8 cellular contexts compared by ENCODE assay signal in genomic region chr3:129162729-129163579, GRCh38. TPM values are rescaled to one million over a fixed set of nuclear protein-coding genes. Genes with fewer than 3 reads are reported as not detected.
DNase-seq lines count a peak whose midpoint lies in the region; TF ChIP-seq lines count a peak whose summit lies in the region.

No MANE protein-coding gene starts in this region.

- H3K27ac Mint-ChIP-seq in activated CD4-positive, alpha-beta memory T cell treated with anti-CD3 and anti-CD28 coated beads for 36 hours: peak overlapping the region; percentile 100

- peaks cover 31% of the 10 kb centered on the region for H3K4me1 Mint-ChIP-seq in activated CD4-positive, alpha-beta memory T cell treated with anti-CD3 and anti-CD28 coated beads for 36 hours (ENCODE audit: low read depth)

- CTCF ChIA-PET in activated CD4-positive, alpha-beta memory T cell treated with anti-CD3 and anti-CD28 coated beads for 36 hours (lab: Charles Lee): interaction anchor here (0.7 to 3.4 kb wide), 25 partner anchors 9 to 193 kb away, joined by 3 to 55 read pairs (median 7); partner anchors contain the start of genes CNBP, COPG1 and RAB43

- H3K4me3 Mint-ChIP-seq in activated CD4-positive, alpha-beta memory T cell treated with anti-CD3 and anti-CD28 coated beads for 36 hours: peak overlapping the region; percentile 5

- DNase-seq in HFF-Myc (ENCODE audit: extremely low read depth, low read depth): no peak
- peak; percentile 20 for DNase-seq in activated CD4-positive, alpha-beta memory T cell treated with anti-CD3 and anti-CD28 coated beads for 36 hours
- DNase-seq in kidney tubule cell (ENCODE audit: low spot score): peak; percentile 8
- DNase-seq in NCI-H187 treated with DMSO at 0.1 percent for 48 hours (lab: John Stamatoyannopoulos, UW): no peak
- no peak for DNase-seq in stimulated activated CD4-positive, alpha-beta T cell treated with anti-CD3 and anti-CD28 coated beads, Interleukin-4, amount 100 ng/mL, for 4 hours
- DNase-seq in NCI-H526 (lab: John Stamatoyannopoulos, UW): no peak
- DNase-seq in cardiac septum (ENCODE audit: low spot score): no peak

- peak overlapping the region; percentile 81; the same call in 1 of the 2 replicates for H3K27ac ChIP-seq in C4-2B

- intact Hi-C loops in activated CD4-positive, alpha-beta memory T cell treated with anti-CD3 and anti-CD28 coated beads for 36 hours (cut with micrococcal nuclease): loop anchor here (2.0 kb wide), 1 partner anchor 14 kb away; no protein-coding TSS in a partner anchor
- intact Hi-C loops in cardiac septum (cut with DNase I): no loop called here

- H3K9me3 Mint-ChIP-seq in activated CD4-positive, alpha-beta memory T cell treated with anti-CD3 and anti-CD28 coated beads for 36 hours: no peaks in the 10 kb centered on the region

- TF ChIP-seq CTCF in C4-2B (conservative IDR thresholded peaks at IDR 0.05): no peak
- TF ChIP-seq CTCF in HFF-Myc (IDR thresholded peaks at IDR 0.05; ENCODE audit: low read depth, low read length, missing control alignments): peak; percentile 33

- H3K4me3 ChIP-seq in HFF-Myc (replicated peaks; ENCODE audit: low read depth, low read length): peak overlapping the region; percentile 95

- H3K27me3 Mint-ChIP-seq in activated CD4-positive, alpha-beta memory T cell treated with anti-CD3 and anti-CD28 coated beads for 36 hours: no peaks in the 10 kb centered on the region

- peaks cover 32% of the 10 kb centered on the region for H3K36me3 Mint-ChIP-seq in activated CD4-positive, alpha-beta memory T cell treated with anti-CD3 and anti-CD28 coated beads for 36 hours

- POLR2A ChIA-PET in activated CD4-positive, alpha-beta memory T cell treated with anti-CD3 and anti-CD28 coated beads for 36 hours (lab: Charles Lee): interaction anchor here (1.1 to 2.8 kb wide), 10 partner anchors 15 to 284 kb away, joined by 3 to 28 read pairs (median 4); partner anchors contain the start of genes CNBP, COPG1 and RAB43

RNA-seq across cellular contexts. Expression of gene ISY1, which starts 2.1 kb away (rescaled TPM):
- total RNA-seq in activated CD4-positive, alpha-beta memory T cell treated with anti-CD3 and anti-CD28 coated beads for 36 hours: 10 to 100 TPM; 60.7 to 61.7 TPM
- total RNA-seq in cardiac septum: 23.9 TPM

RNA-seq across cellular contexts. Expression of gene CNBP, which starts 20.7 kb away (rescaled TPM):
- total RNA-seq in activated CD4-positive, alpha-beta memory T cell treated with anti-CD3 and anti-CD28 coated beads for 36 hours: 100 to 1,000 TPM; 342 to 348 TPM
- 458 TPM for total RNA-seq in cardiac septum

RNA-seq across cellular contexts. Expression of gene RAB43, which starts 41.4 kb away (rescaled TPM):
- 10 to 100 TPM; 45.7 to 49.7 TPM for total RNA-seq in activated CD4-positive, alpha-beta memory T cell treated with anti-CD3 and anti-CD28 coated beads for 36 hours
- total RNA-seq in cardiac septum: 3.4 TPM

Comparison
In these comparisons a context has a peak if more than half of its experiments do, and no peak if none do; other contexts are left out.
1. DNase-seq: peak in activated CD4-positive, alpha-beta memory T cell treated with anti-CD3 and anti-CD28 coated beads for 36 hours (single experiment) and kidney tubule cell (single experiment); none in HFF-Myc (single experiment), NCI-H187 treated with DMSO at 0.1 percent for 48 hours (single experiment), stimulated activated CD4-positive, alpha-beta T cell treated with anti-CD3 and anti-CD28 coated beads, Interleukin-4, amount 100 ng/mL, for 4 hours (0 of 2), NCI-H526 (0 of 2) and cardiac septum (single experiment).
2. RNA of gene RAB43, which starts 41.4 kb away (total RNA-seq): 45.7 to 49.7 TPM in activated CD4-positive, alpha-beta memory T cell treated with anti-CD3 and anti-CD28 coated beads for 36 hours; 3.4 TPM in cardiac septum (single experiment); every median in the first group is over 10 times any median in the second.